ENCODE assay signal across 8 cellular contexts in the genomic region with DNA sequence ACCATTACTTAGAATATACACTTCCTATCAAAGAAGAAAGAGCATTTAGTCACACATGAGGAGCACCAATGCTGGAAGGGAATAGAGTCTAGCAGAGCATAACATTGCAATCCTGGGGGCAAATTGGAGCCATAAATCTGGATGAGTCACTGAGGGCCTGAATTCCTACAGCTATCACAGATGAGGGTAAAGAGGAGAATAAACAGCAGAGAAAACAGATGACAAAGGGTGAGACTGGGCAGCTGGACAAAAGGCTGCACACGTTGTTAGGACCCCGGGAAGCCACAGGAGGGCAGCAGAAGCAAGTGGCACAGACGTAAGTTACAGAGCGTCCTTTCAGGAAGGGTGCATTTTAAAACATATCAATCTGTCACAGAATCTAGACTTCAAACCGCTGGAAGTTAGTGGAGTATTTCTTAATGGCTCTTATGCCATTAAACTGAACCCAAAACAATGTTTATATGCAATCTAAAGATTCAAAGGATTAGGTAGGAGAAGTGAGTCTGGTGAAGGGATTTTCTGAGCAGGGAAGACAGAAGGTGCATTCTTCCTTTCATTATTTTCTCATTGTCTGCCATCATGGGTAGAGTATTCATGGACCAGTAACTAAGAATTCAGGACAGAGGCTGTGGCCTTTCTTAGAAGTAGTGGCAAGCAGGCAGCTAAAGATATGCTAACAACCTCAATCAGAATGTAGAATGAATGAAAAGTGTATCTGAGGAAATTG.
DNase-seq lines count a peak whose midpoint lies in the region; ATAC-seq and TF ChIP-seq lines count a peak whose summit lies in the region.

No MANE protein-coding gene starts in this region.

- H3K27ac ChIP-seq in mesendoderm (ENCODE audit: low read depth, low read length) = no peak overlapping the region
- H3K27ac ChIP-seq in testis = no peak overlapping the region

- ATAC-seq in GM18505 (IDR thresholded peaks at IDR 0.05; ENCODE audit: unreplicated experiment) = peak; percentile 75
- peak; percentile 85 for ATAC-seq in HG02852 (IDR thresholded peaks at IDR 0.05; ENCODE audit: unreplicated experiment)

- H3K9me3 ChIP-seq in endocrine pancreas (ENCODE audit: control insufficient read depth, low read length) = no peaks in the 10 kb centered on the region
- H3K9me3 ChIP-seq in testis = no peaks in the 10 kb centered on the region

- H3K9ac ChIP-seq in endocrine pancreas (ENCODE audit: control insufficient read depth, insufficient read depth, low read length) = no peak overlapping the region
- H3K9ac ChIP-seq in mesendoderm (ENCODE audit: low read length) = no peak overlapping the region

- no peak overlapping the region for H4K5ac ChIP-seq in mesendoderm (ENCODE audit: low read length)

- WGBS in mesendoderm (ENCODE audit: extremely low coverage, insufficient coverage, low lambda C conversion rate) = no CpG with 5 or more reads among the region's 5 CpGs
- WGBS in testis, 2 donors = 9 to 18% methylated on average over 5 of the region's 5 CpGs

- no peak overlapping the region for H3K4ac ChIP-seq in mesendoderm (ENCODE audit: low read depth, low read length)

- H2BK15ac ChIP-seq in mesendoderm (replicated peaks; ENCODE audit: low read depth) = no peak overlapping the region

- no peaks in the 10 kb centered on the region for H3K79me1 ChIP-seq in mesendoderm (ENCODE audit: low read length)

- H4K8ac ChIP-seq in mesendoderm (ENCODE audit: low read depth, low read length) = no peak overlapping the region

- no peak overlapping the region for H2BK5ac ChIP-seq in mesendoderm (ENCODE audit: low read length)

- no peaks in the 10 kb centered on the region for H3K79me2 ChIP-seq in mesendoderm (ENCODE audit: control insufficient read depth, insufficient read depth, low read length)

- no peak overlapping the region for H3K18ac ChIP-seq in mesendoderm (ENCODE audit: low read length)

- no peak overlapping the region for H2BK120ac ChIP-seq in mesendoderm (ENCODE audit: low read depth, low read length)

- H3K4me2 ChIP-seq in mesendoderm (ENCODE audit: low read length) = no peak overlapping the region

- TF ChIP-seq CTCF in AG09309 (IDR thresholded peaks at IDR 0.05; ENCODE audit: control insufficient read depth, insufficient read depth, low read depth, low read length, missing control alignments) = peak; percentile 91
- TF ChIP-seq CTCF in testis (IDR thresholded peaks at IDR 0.05) = peak; percentile 36 to 66 (median 37)

- no peak overlapping the region for H3K23ac ChIP-seq in mesendoderm (ENCODE audit: low read length)

- H2AK5ac ChIP-seq in mesendoderm (ENCODE audit: low read length) = no peak overlapping the region

- H3K4me1 ChIP-seq in endocrine pancreas (ENCODE audit: control insufficient read depth, insufficient read depth, low read length) (no peaks in the 10 kb centered on the region), mesendoderm (ENCODE audit: control insufficient read depth, low read depth, low read length) (no peaks in the 10 kb centered on the region), testis (no peaks in the 10 kb centered on the region)

- peak; percentile 93 for DNase-seq in AG09309 (ENCODE audit: low read depth)
- peak; percentile 75 for DNase-seq in NCI-H1105 treated with DMSO at 0.1 percent for 48 hours (lab: John Stamatoyannopoulos, UW)
- DNase-seq in SKM-1 (lab: John Stamatoyannopoulos, UW; ENCODE audit: unreplicated experiment) = peak; percentile 12
- DNase-seq in mesendoderm = peak; percentile 65
- peak; percentile 76 for DNase-seq in testis

- intact Hi-C loops in testis (cut with DNase I; ENCODE audit: low total_unique reads) = no loop called here

- H3K36me3 ChIP-seq in endocrine pancreas (ENCODE audit: control insufficient read depth, insufficient read depth, low read length) (no peaks in the 10 kb centered on the region), mesendoderm (ENCODE audit: control insufficient read depth, insufficient read depth, low read length) (no peaks in the 10 kb centered on the region), testis (ENCODE audit: low read depth, missing control alignments) (no peaks in the 10 kb centered on the region)

- H3K4me3 ChIP-seq in AG09309 (ENCODE audit: control insufficient read depth, low read depth, low read length) (no peak overlapping the region), endocrine pancreas (ENCODE audit: control insufficient read depth, insufficient read depth, low read length) (peak overlapping the region; percentile 32), mesendoderm (ENCODE audit: low read length) (no peak overlapping the region), testis (no peak overlapping the region)

- H3K56ac ChIP-seq in mesendoderm (ENCODE audit: low read length) = no peak overlapping the region

- H3K27me3 ChIP-seq in endocrine pancreas (ENCODE audit: control insufficient read depth, insufficient read depth, low read length) = no peaks in the 10 kb centered on the region
- H3K27me3 ChIP-seq in mesendoderm (ENCODE audit: insufficient read depth, low read length, poor library complexity) = no peaks in the 10 kb centered on the region
- no peaks in the 10 kb centered on the region for H3K27me3 ChIP-seq in testis

- TF ChIP-seq POLR2A in GM18505 (IDR thresholded peaks at IDR 0.05; ENCODE audit: borderline replicate concordance, extremely low read depth, insufficient read depth, insufficient read length) (no peak), testis (IDR thresholded peaks at IDR 0.05) (no peak)

Comparison
In these comparisons a context has a peak if more than half of its experiments do, and no peak if none do; other contexts are left out.
1. DNase-seq: peak in every context shown above with its lines; median percentile 93 in AG09309; 76 in testis; 75 in NCI-H1105 treated with DMSO at 0.1 percent for 48 hours; 65 in mesendoderm; 12 in SKM-1.